In genomic region chr4:2042947-2043395, GRCh38 we compare ENCODE assay signal across 9 cellular contexts. TPM values are rescaled to one million over a fixed set of nuclear protein-coding genes. Genes with fewer than 3 reads are reported as not detected.
DNase-seq lines count a peak whose midpoint lies in the region; ATAC-seq and TF ChIP-seq lines count a peak whose summit lies in the region.
"Had no signal": no experiment of that assay in that cellular context is flagged by ENCODE, and none has a peak within 500 bp of the region (broad histone marks: within the 10 kb centered on the region; RNA-seq: fewer than 3 reads in every experiment).

No MANE protein-coding gene starts in this region.

- CTCF ChIA-PET in activated CD4-positive, alpha-beta T cell treated with anti-CD3 and anti-CD28 coated beads for 36 hours (lab: Charles Lee), result no interaction called here

- no peaks in the 10 kb centered on the region for H3K4me1 Mint-ChIP-seq in activated CD4-positive, alpha-beta T cell treated with anti-CD3 and anti-CD28 coated beads for 36 hours

- H3K4me3 ChIP-seq in SU-DHL-6 (ENCODE audit: insufficient read depth, low read length, poor library complexity, severe bottlenecking) (no peak overlapping the region), fibroblast of pulmonary artery (replicated peaks; ENCODE audit: low read depth, low read length) (peak overlapping the region; percentile 77), smooth muscle cell (peak overlapping the region; percentile 91), aorta (ENCODE audit: low read length in 2 of 2) (no peak overlapping the region)

- no peaks in the 10 kb centered on the region for H3K9me2 ChIP-seq in SU-DHL-6 (replicated peaks; ENCODE audit: insufficient read depth, low read length)

- no peaks in the 10 kb centered on the region for H3K36me3 Mint-ChIP-seq in activated CD4-positive, alpha-beta T cell treated with anti-CD3 and anti-CD28 coated beads for 36 hours (ENCODE audit: low read depth)

- no peaks in the 10 kb centered on the region for H3K27me3 ChIP-seq in SU-DHL-6 (ENCODE audit: low read length)
- H3K27me3 ChIP-seq in smooth muscle cell (ENCODE audit: low read depth), result peaks cover 29% of the 10 kb centered on the region
- H3K27me3 ChIP-seq in aorta (ENCODE audit: control insufficient read depth in 1 of 2, insufficient read depth in 2 of 2, low read length in 1 of 2), result no peaks in the 10 kb centered on the region

- no peak for ATAC-seq in activated CD4-positive, alpha-beta T cell treated with anti-CD3 and anti-CD28 coated beads for 36 hours
- ATAC-seq in aorta (ENCODE audit: low FRiP score), result no peak
- no peak for ATAC-seq in HG03342 (IDR thresholded peaks at IDR 0.05; ENCODE audit: unreplicated experiment)

- peak overlapping the region; percentile 60 for H3K4me3 Mint-ChIP-seq in activated CD4-positive, alpha-beta T cell treated with anti-CD3 and anti-CD28 coated beads for 36 hours

- no peaks in the 10 kb centered on the region for H3K9me3 Mint-ChIP-seq in activated CD4-positive, alpha-beta T cell treated with anti-CD3 and anti-CD28 coated beads for 36 hours (ENCODE audit: low read depth)

- intact Hi-C loops in activated CD4-positive, alpha-beta T cell treated with anti-CD3 and anti-CD28 coated beads for 36 hours (cut with DNase I, micrococcal nuclease), result loop anchor here (1.0 to 5.0 kb wide), 3 partner anchors 16 to 426 kb away; partner anchors contain the start of genes NAT8L (in 2 of the 2), NSD2 (in 1 of the 2) and RNF4 (in 1 of the 2)
- intact Hi-C loops in aorta (cut with DNase I), result no loop called here

- H2AFZ ChIP-seq in SU-DHL-6 (ENCODE audit: low read depth, low read length, severe bottlenecking), result no peak overlapping the region
- H2AFZ ChIP-seq in smooth muscle cell (ENCODE audit: low read depth), result no peak overlapping the region

- H3K4me1 ChIP-seq in smooth muscle cell (ENCODE audit: low read depth) (peaks cover 6% of the 10 kb centered on the region), aorta (ENCODE audit: control insufficient read depth in 1 of 2, insufficient read depth in 2 of 2, low read length in 2 of 2) (no peaks in the 10 kb centered on the region)

- H3K27ac Mint-ChIP-seq in activated CD4-positive, alpha-beta T cell treated with anti-CD3 and anti-CD28 coated beads for 36 hours, result no peak overlapping the region

- no peaks in the 10 kb centered on the region for H3K9me3 ChIP-seq in SU-DHL-6 (ENCODE audit: insufficient read depth, low read length)
- no peaks in the 10 kb centered on the region for H3K9me3 ChIP-seq in smooth muscle cell (replicated peaks; ENCODE audit: low read depth)
- no peaks in the 10 kb centered on the region for H3K9me3 ChIP-seq in aorta (ENCODE audit: control insufficient read depth, low read length)

- no peak for TF ChIP-seq CTCF in SU-DHL-6 (IDR thresholded peaks at IDR 0.05; ENCODE audit: insufficient read depth, low read length, poor library complexity, severe bottlenecking)
- TF ChIP-seq CTCF in fibroblast of pulmonary artery (IDR thresholded peaks at IDR 0.05; ENCODE audit: low read length, missing control alignments), result no peak
- TF ChIP-seq CTCF in smooth muscle cell (IDR thresholded peaks at IDR 0.05; ENCODE audit: borderline replicate concordance, insufficient read depth, poor library complexity, severe bottlenecking), result no peak

- H3K36me3 ChIP-seq in SU-DHL-6 (ENCODE audit: low read length) (no peaks in the 10 kb centered on the region), smooth muscle cell (ENCODE audit: low read depth) (no peaks in the 10 kb centered on the region), aorta (ENCODE audit: control insufficient read depth in 1 of 2, insufficient read depth in 2 of 2, low read length in 1 of 2) (no peaks in the 10 kb centered on the region)

- H3K79me2 ChIP-seq in SU-DHL-6 (ENCODE audit: insufficient read depth, low read length) (no peaks in the 10 kb centered on the region), smooth muscle cell (ENCODE audit: low read depth) (no peaks in the 10 kb centered on the region)

- no peak overlapping the region for H3K9ac ChIP-seq in SU-DHL-6 (ENCODE audit: low read length)
- H3K9ac ChIP-seq in smooth muscle cell (ENCODE audit: low read depth), result no peak overlapping the region

- H3K27ac ChIP-seq in SU-DHL-6 (ENCODE audit: low read depth, low read length) (no peak overlapping the region), smooth muscle cell (ENCODE audit: low read depth) (no peak overlapping the region), aorta (ENCODE audit: low read depth in 1 of 2, low read length in 2 of 2) (no peak overlapping the region)

- H3K4me2 ChIP-seq in SU-DHL-6 (ENCODE audit: low read depth, low read length, poor library complexity, severe bottlenecking) (peak overlapping the region; percentile 75), smooth muscle cell (peak overlapping the region; percentile 86)

- no peaks in the 10 kb centered on the region; the same call in 1 of the 2 replicates for H4K20me1 ChIP-seq in SU-DHL-6 (ENCODE audit: low read depth, low read length)
- H4K20me1 ChIP-seq in smooth muscle cell (ENCODE audit: low read depth), result peaks cover 9% of the 10 kb centered on the region

- H3F3A ChIP-seq in SU-DHL-6 (ENCODE audit: insufficient read depth), result no peaks in the 10 kb centered on the region
- no peaks in the 10 kb centered on the region for H3F3A ChIP-seq in smooth muscle cell (ENCODE audit: low read depth)

- no peak for DNase-seq in activated CD4-positive, alpha-beta T cell treated with anti-CD3 and anti-CD28 coated beads for 36 hours
- no peak for DNase-seq in activated CD4-positive, alpha-beta T cell treated with anti-CD3 and anti-CD28 coated beads, Interleukin-2, amount 50 U/mL, for 48 hours
- DNase-seq in fibroblast of pulmonary artery (ENCODE audit: low read depth), result no peak
- no peak for DNase-seq in smooth muscle cell (lab: John Stamatoyannopoulos, UW; ENCODE audit: unreplicated experiment)
- DNase-seq in Ammon's horn (ENCODE audit: low spot score), result no peak
- no peak for DNase-seq in aorta
- DNase-seq: AML-193 had no signal

- H3K27me3 Mint-ChIP-seq in activated CD4-positive, alpha-beta T cell treated with anti-CD3 and anti-CD28 coated beads for 36 hours, result peaks cover 12% of the 10 kb centered on the region

- 92% methylated on average over 8 of the region's 8 CpGs for WGBS in smooth muscle cell (ENCODE audit: low lambda C conversion rate)
- WGBS in aorta, 2 donors, result 85 to 88% methylated on average over 8 of the region's 8 CpGs

- POLR2A ChIA-PET in activated CD4-positive, alpha-beta T cell treated with anti-CD3 and anti-CD28 coated beads for 36 hours (lab: Charles Lee), result no interaction called here

RNA-seq across cellular contexts. Expression of gene NAT8L, which starts 16.2 kb away (rescaled TPM):
- total RNA-seq in activated CD4-positive, alpha-beta T cell treated with anti-CD3 and anti-CD28 coated beads for 36 hours, result under 1 TPM; 0.39 to 0.55 TPM
- not detected in 2 replicates for total RNA-seq in smooth muscle cell
- polyA plus RNA-seq in smooth muscle cell, result not detected in 2 replicates
- under 1 TPM; 0.23 to 0.33 TPM for total RNA-seq in aorta
- polyA plus RNA-seq in aorta, result under 1 TPM; under 0.01 to 0.05 TPM

RNA-seq across cellular contexts. Expression of gene NELFA, which starts 34.2 kb away (rescaled TPM):
- 10 to 100 TPM; 41.6 to 48.3 TPM for total RNA-seq in activated CD4-positive, alpha-beta T cell treated with anti-CD3 and anti-CD28 coated beads for 36 hours
- total RNA-seq in smooth muscle cell (16.3 and 17.0 TPM in 2 replicates), aorta (10 to 100 TPM; 17.7 to 27.4 TPM)
- polyA plus RNA-seq in smooth muscle cell (33.7 and 36.4 TPM in 2 replicates), aorta (10 to 100 TPM in 1 of 2 donors, 1 to 10 TPM in 1; 5.8 to 21.7 TPM)

Comparison
In these comparisons a context has a peak if more than half of its experiments do, and no peak if none do; other contexts are left out.
1. H3K4me3 ChIP-seq: peak in fibroblast of pulmonary artery (single experiment) and smooth muscle cell (single experiment); none in SU-DHL-6 (single experiment) and aorta (0 of 2).
2. intact Hi-C loops: an anchor here in activated CD4-positive, alpha-beta T cell treated with anti-CD3 and anti-CD28 coated beads for 36 hours (1.0 to 5.0 kb wide); none called in aorta.